8 cellular contexts compared by ENCODE assay signal in genomic region chr11:75582461-75582934, GRCh38. TPM values are rescaled to one million over a fixed set of nuclear protein-coding genes. Genes with fewer than 3 reads are reported as not detected.
DNase-seq lines count a peak whose midpoint lies in the region; ATAC-seq and TF ChIP-seq lines count a peak whose summit lies in the region.

No MANE protein-coding gene starts in this region.

- H3K4me1 ChIP-seq in SK-N-SH (ENCODE audit: control insufficient read depth in 1 of 2, insufficient read depth in 2 of 2, low read depth in 1 of 2, low read length in 1 of 2), result peaks cover 15 to 22% of the 10 kb centered on the region in 2 experiments; a peak in 2 of 4 replicates
- peaks cover 20% of the 10 kb centered on the region for H3K4me1 ChIP-seq in stomach smooth muscle (ENCODE audit: control insufficient read depth, insufficient read depth, low read length)

- no peaks in the 10 kb centered on the region for H3K79me2 ChIP-seq in SK-N-SH (ENCODE audit: insufficient read depth)

- POLR2A ChIA-PET in SK-N-SH (lab: Yijun Ruan, JAX), result interaction anchor here (0.6 to 3.8 kb wide), 9 partner anchors 8 to 85 kb away, joined by 3 to 39 read pairs (median 9); partner anchors contain the start of genes MAP6 and SERPINH1

- H3K4me3 ChIP-seq in SK-N-SH (ENCODE audit: low read depth in 2 of 2, low read length in 1 of 2), result 0 out of 4 replicates have a peak overlapping the region, but pooled peaks of 1 of the 2 experiments have one; percentile 51
- peak overlapping the region; percentile 56 for H3K4me3 ChIP-seq in astrocyte of the cerebellum (ENCODE audit: low read depth, low read length)
- H3K4me3 ChIP-seq in kidney epithelial cell (ENCODE audit: low read depth, low read length), result peak overlapping the region; percentile 61
- peak overlapping the region; percentile 74 to 81 for H3K4me3 ChIP-seq in stomach smooth muscle (ENCODE audit: low read length in 2 of 2)

- ATAC-seq in SK-N-SH treated with all-trans-retinoic acid at 6 μM for 48 hours (no peak), HG02763 (IDR thresholded peaks at IDR 0.05; ENCODE audit: unreplicated experiment) (no peak)

- DNase-seq in SK-N-SH, result no peak
- no peak for DNase-seq in astrocyte of the cerebellum (ENCODE audit: low read depth)
- DNase-seq in kidney epithelial cell (ENCODE audit: low read depth), result no peak
- DNase-seq in mesenteric fat pad (ENCODE audit: low spot score), result no peak
- no peak for DNase-seq in HuH-7.5 (ENCODE audit: low spot score)

- CTCF ChIA-PET in SK-N-SH (lab: Yijun Ruan, JAX), result interaction anchor here (0.7 to 3.4 kb wide), 15 partner anchors 9 to 127 kb away, joined by 3 to 14 read pairs (median 4); no protein-coding TSS in a partner anchor

- H4K20me1 ChIP-seq in SK-N-SH (ENCODE audit: insufficient read depth), result no peaks in the 10 kb centered on the region

- H3K9ac ChIP-seq in SK-N-SH (peak overlapping the region; percentile 84; the same call in 1 of the 2 replicates), stomach smooth muscle (ENCODE audit: low read length in 2 of 2) (peak overlapping the region; percentile 92 to 96)

- H3K9me3 ChIP-seq in SK-N-SH (no peaks in the 10 kb centered on the region), stomach smooth muscle (ENCODE audit: control insufficient read depth in 2 of 2, low read length in 2 of 2) (no peaks in the 10 kb centered on the region)

- H2AFZ ChIP-seq in SK-N-SH (ENCODE audit: low read depth), result peak overlapping the region; percentile 98

- peak overlapping the region; percentile 85 for H3K4me2 ChIP-seq in SK-N-SH

- 23% methylated on average over 3 of the region's 5 CpGs for WGBS in SK-N-SH (ENCODE audit: low lambda C conversion rate)

- H3K9me2 ChIP-seq in SK-N-SH, result no peaks in the 10 kb centered on the region

- TF ChIP-seq CTCF in SK-N-SH (IDR thresholded peaks at IDR 0.05), result no peak
- TF ChIP-seq CTCF in astrocyte of the cerebellum (IDR thresholded peaks at IDR 0.05; ENCODE audit: low read depth, low read length, missing control alignments), result no peak
- no peak for TF ChIP-seq CTCF in kidney epithelial cell (IDR thresholded peaks at IDR 0.05; ENCODE audit: insufficient read depth, low read length, poor library complexity, severe bottlenecking)

- no peak for TF ChIP-seq EP300 in SK-N-SH (IDR thresholded peaks at IDR 0.05; ENCODE audit: borderline replicate concordance in 1 of 2, low read depth in 1 of 2, low read length in 1 of 2)

- H3K27me3 ChIP-seq in SK-N-SH (ENCODE audit: insufficient read depth) (no peaks in the 10 kb centered on the region), kidney epithelial cell (ENCODE audit: control insufficient read depth, insufficient read depth, low read length) (no peaks in the 10 kb centered on the region), stomach smooth muscle (ENCODE audit: control insufficient read depth in 1 of 2, insufficient read depth in 2 of 2, low read length in 2 of 2) (no peaks in the 10 kb centered on the region)

- in situ Hi-C loops in astrocyte of the cerebellum (cut with HindIII; ENCODE audit: low sequenced_read_pairs), result no loop called here

- no peak for TF ChIP-seq RAD21 in SK-N-SH (IDR thresholded peaks at IDR 0.05; ENCODE audit: low read length)

- H3K27ac ChIP-seq in SK-N-SH (ENCODE audit: low read depth in 2 of 2, low read length in 1 of 2), result peak overlapping the region; percentile 56 to 93; a peak in 3 of 4 replicates
- H3K27ac ChIP-seq in stomach smooth muscle (ENCODE audit: low read length), result peak overlapping the region; percentile 92

- H3K36me3 ChIP-seq in SK-N-SH (replicated peaks in 1 of 2; ENCODE audit: control insufficient read depth in 1 of 2, insufficient read depth in 2 of 2, low read length in 1 of 2) (no peaks in the 10 kb centered on the region), kidney epithelial cell (ENCODE audit: control insufficient read depth, insufficient read depth, low read length) (no peaks in the 10 kb centered on the region), stomach smooth muscle (ENCODE audit: control insufficient read depth in 2 of 2, insufficient read depth in 2 of 2, low read length in 2 of 2) (no peaks in the 10 kb centered on the region)

- H3F3A ChIP-seq in SK-N-SH (replicated peaks; ENCODE audit: insufficient read depth), result no peaks in the 10 kb centered on the region

TF ChIP-seq in SK-N-SH, 30 proteins besides CTCF, POLR2A, EP300 and RAD21 (continues in another document):
- TF ChIP-seq YY1 (IDR thresholded peaks at IDR 0.05; ENCODE audit: low read depth) (no peak), GATA2 (CRISPR knock-in tag; IDR thresholded peaks at IDR 0.05) (no peak), CHD2 (IDR thresholded peaks at IDR 0.05; ENCODE audit: low read length, partially characterized antibody) (no peak), TCF12 (IDR thresholded peaks at IDR 0.05) (no peak), SMC3 (IDR thresholded peaks at IDR 0.05; ENCODE audit: low read depth, low read length) (no peak), RXRA (IDR thresholded peaks at IDR 0.05; ENCODE audit: borderline replicate concordance, low read depth) (no peak), TEAD4 (IDR thresholded peaks at IDR 0.05; ENCODE audit: borderline replicate concordance, insufficient read depth) (no peak), FOXM1 (IDR thresholded peaks at IDR 0.05; ENCODE audit: low read depth) (no peak), GABPA (IDR thresholded peaks at IDR 0.05; ENCODE audit: low read depth) (no peak), USF2 (IDR thresholded peaks at IDR 0.05; ENCODE audit: borderline replicate concordance, low read depth, low read length) (no peak), NFIC (IDR thresholded peaks at IDR 0.05; ENCODE audit: borderline replicate concordance) (no peak), SIN3A (IDR thresholded peaks at IDR 0.05; ENCODE audit: borderline replicate concordance, low read depth, low read length) (no peak), MEF2A (IDR thresholded peaks at IDR 0.05; ENCODE audit: borderline replicate concordance, low read depth) (no peak), ELF1 (IDR thresholded peaks at IDR 0.05) (no peak), JUND (IDR thresholded peaks at IDR 0.05) (no peak)

TF ChIP-seq in SK-N-SH treated with all-trans-retinoic acid at 6 μM for 48 hours, 23 proteins besides CTCF, POLR2A, EP300 and RAD21 (continues in another document):
- TF ChIP-seq CSRNP3 (CRISPR knock-in tag; IDR thresholded peaks at IDR 0.05) (no peak), POU6F1 (CRISPR knock-in tag; IDR thresholded peaks at IDR 0.05; ENCODE audit: borderline replicate concordance, low read depth) (no peak), ZNF8 (CRISPR knock-in tag; IDR thresholded peaks at IDR 0.05) (no peak), RARB (CRISPR knock-in tag; IDR thresholded peaks at IDR 0.05) (no peak), ZNF70 (CRISPR knock-in tag; IDR thresholded peaks at IDR 0.05) (no peak), ISL1 (CRISPR knock-in tag; IDR thresholded peaks at IDR 0.05) (no peak), OSR1 (CRISPR knock-in tag; IDR thresholded peaks at IDR 0.05) (no peak), TCF4 (CRISPR knock-in tag; IDR thresholded peaks at IDR 0.05; ENCODE audit: borderline replicate concordance) (no peak), BACH2 (CRISPR knock-in tag; IDR thresholded peaks at IDR 0.05; ENCODE audit: borderline replicate concordance) (no peak), ZFP30 (CRISPR knock-in tag; IDR thresholded peaks at IDR 0.05) (no peak), GLIS3 (CRISPR knock-in tag; IDR thresholded peaks at IDR 0.05) (no peak)

RNA-seq across cellular contexts. Expression of gene SERPINH1, which starts 20.4 kb away (rescaled TPM):
- polyA plus RNA-seq in SK-N-SH (2012; rRNA removed), result 221 and 293 TPM in 2 replicates
- 145 and 210 TPM in 2 replicates for polyA plus RNA-seq in SK-N-SH (2012; cell fraction: cytosol; rRNA removed)
- 282 and 307 TPM in 2 replicates for polyA plus RNA-seq in SK-N-SH (2012; cell fraction: nucleus; rRNA removed)
- total RNA-seq in kidney epithelial cell (466 and 467 TPM in 2 replicates), mesenteric fat pad (309 TPM)

RNA-seq across cellular contexts. Expression of gene GDPD5, which starts 56.8 kb away (rescaled TPM):
- polyA plus RNA-seq in SK-N-SH (2012; rRNA removed), result 1.6 and 2.2 TPM in 2 replicates
- polyA plus RNA-seq in SK-N-SH (2012; cell fraction: cytosol; rRNA removed), result 0.55 and 0.97 TPM in 2 replicates
- polyA plus RNA-seq in SK-N-SH (2012; cell fraction: nucleus; rRNA removed), result 5.5 and 7.6 TPM in 2 replicates
- total RNA-seq in kidney epithelial cell, result 10.3 and 12.7 TPM in 2 replicates
- total RNA-seq in mesenteric fat pad, result 46.2 TPM
